Comparison of ENCODE assay signal across 11 cellular contexts in the genomic region with DNA sequence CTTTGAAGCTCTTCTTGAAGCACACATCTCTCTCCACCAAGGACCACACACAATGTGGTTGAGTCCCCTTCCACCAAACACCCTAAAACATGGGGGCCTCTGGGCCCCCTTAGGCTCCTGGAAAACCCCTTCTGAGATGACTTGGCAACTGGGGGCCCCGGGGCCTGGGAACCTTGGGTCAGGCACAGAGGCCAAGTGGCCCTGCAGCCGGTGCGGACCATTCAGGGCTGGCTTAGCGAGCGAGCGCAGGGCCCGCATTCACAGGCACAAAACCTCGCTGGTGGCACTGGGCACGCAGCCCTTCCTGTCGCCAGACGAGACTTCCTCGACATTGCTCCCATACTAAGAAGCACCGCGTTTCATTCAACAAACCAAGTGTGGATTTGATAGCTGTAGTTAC.
"Had no signal": no experiment of that assay in that cellular context is flagged by ENCODE, and none has a peak within 500 bp of the region (broad histone marks: within the 10 kb centered on the region; RNA-seq: fewer than 3 reads in every experiment).

No MANE protein-coding gene starts in this region.

- DNase-seq: activated CD4-positive, alpha-beta T cell treated with anti-CD3 and anti-CD28 coated beads, Interleukin-2, amount 50 U/mL, for 48 hours; activated gamma-delta T cell; dermis blood vessel endothelial cell; foreskin fibroblast; glutamatergic neuron had no signal

- H3K9me3 Mint-ChIP-seq: activated naive CD4-positive, alpha-beta T cell treated with anti-CD3 and anti-CD28 coated beads, Interleukin-2, amount 50 U/mL, for 24 hours; T-helper 1 cell treated with Interleukin-12 subunit alpha and Interleukin-12 subunit beta and Interleukin-4 antibody, amounts not matched to agents 30 μg/mL and 1 μg/mL, for 36 hours had no signal

- H3K27me3 Mint-ChIP-seq: activated naive CD4-positive, alpha-beta T cell treated with anti-CD3 and anti-CD28 coated beads, Interleukin-2, amount 50 U/mL, for 24 hours had no signal

- H3K36me3 Mint-ChIP-seq: activated naive CD4-positive, alpha-beta T cell treated with anti-CD3 and anti-CD28 coated beads, Interleukin-2, amount 50 U/mL, for 24 hours had no signal

- H3K27ac ChIP-seq: adrenal gland, right atrium auricular region, skin epidermis had no signal

- H3K36me3 ChIP-seq: adrenal gland, prostate gland, right atrium auricular region had no signal

- H3K27ac Mint-ChIP-seq: T-helper 1 cell treated with Interleukin-12 subunit alpha and Interleukin-12 subunit beta and Interleukin-4 antibody, amounts not matched to agents 30 μg/mL and 1 μg/mL, for 36 hours had no signal

- H3K4me3 Mint-ChIP-seq: activated naive CD4-positive, alpha-beta T cell treated with anti-CD3 and anti-CD28 coated beads, Interleukin-2, amount 50 U/mL, for 24 hours; T-helper 1 cell treated with Interleukin-12 subunit alpha and Interleukin-12 subunit beta and Interleukin-4 antibody, amounts not matched to agents 30 μg/mL and 1 μg/mL, for 36 hours had no signal

- H3K27me3 ChIP-seq: adrenal gland, right atrium auricular region had no signal

- H3K9me3 ChIP-seq: adrenal gland, prostate gland, right atrium auricular region had no signal

- H3K4me3 ChIP-seq: adrenal gland, prostate gland, right atrium auricular region, skin epidermis had no signal
